In the genomic region with DNA sequence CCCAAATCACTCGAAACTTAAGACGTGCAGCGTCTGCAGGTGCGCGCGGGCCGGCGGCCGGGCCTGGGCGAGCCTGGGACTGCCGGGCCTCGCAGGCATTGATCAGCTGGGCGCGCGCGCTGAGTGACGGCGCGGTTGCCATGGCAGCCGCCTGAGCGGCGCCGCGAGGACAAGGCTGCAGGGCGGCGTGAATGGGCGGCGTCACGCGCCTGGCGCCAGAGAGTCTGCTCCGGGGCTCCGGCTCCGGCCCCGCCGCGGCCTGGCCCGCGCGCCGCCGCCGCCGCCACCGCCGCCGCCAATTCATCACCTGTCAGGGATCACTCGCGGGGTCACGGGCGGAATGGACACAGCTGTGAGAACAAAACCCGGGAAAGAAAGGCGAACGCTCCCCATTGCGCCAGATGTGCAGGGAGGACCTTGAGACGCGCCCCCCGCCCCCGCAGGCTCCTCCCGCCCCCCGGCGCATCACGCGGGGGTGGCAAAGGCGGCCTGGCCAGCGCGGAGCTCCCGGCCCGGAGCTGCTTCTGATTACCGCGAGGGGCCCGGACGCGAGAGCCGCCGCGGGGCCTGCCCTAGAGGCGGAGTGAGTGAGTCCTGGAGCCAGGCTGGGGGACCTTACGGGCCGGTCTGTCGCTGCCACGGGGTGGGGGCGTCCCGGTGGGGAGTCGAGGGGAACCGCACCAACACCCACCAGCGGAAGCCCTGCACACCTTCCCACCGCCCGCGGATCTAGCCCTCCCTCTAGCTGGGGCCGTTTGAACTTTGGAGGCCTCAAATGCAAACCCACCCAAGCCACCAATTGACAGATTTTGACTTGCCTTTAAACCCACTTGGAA, we compare ENCODE assay signal across 8 cellular contexts. TPM values are rescaled to one million over a fixed set of nuclear protein-coding genes. Genes with fewer than 3 reads are reported as not detected.
DNase-seq lines count a peak whose midpoint lies in the region; ATAC-seq and TF ChIP-seq lines count a peak whose summit lies in the region.

No MANE protein-coding gene starts in this region.

- H3K4me3 ChIP-seq in DOHH2 (ENCODE audit: low read length) (peak overlapping the region; percentile 70), H7 (ENCODE audit: insufficient read depth, low read depth, low read length) (peak overlapping the region; percentile 46), RWPE2 (ENCODE audit: severe bottlenecking) (peak overlapping the region; percentile 45), stomach (peak overlapping the region; percentile 48 to 57 (median 54))

- H3K36me3 ChIP-seq in DOHH2 (ENCODE audit: control insufficient read depth, low read length) (peaks cover 14% of the 10 kb centered on the region), H7 (replicated peaks; ENCODE audit: control insufficient read depth, insufficient read depth, low read length) (no peaks in the 10 kb centered on the region), RWPE2 (ENCODE audit: low read depth) (no peaks in the 10 kb centered on the region), stomach (no peaks in the 10 kb centered on the region)

- peaks cover 16% of the 10 kb centered on the region for H3K27me3 ChIP-seq in DOHH2 (ENCODE audit: control insufficient read depth, low read length)
- H3K27me3 ChIP-seq in H7 (ENCODE audit: control insufficient read depth, insufficient read depth, low read length), result peaks cover 56% of the 10 kb centered on the region
- peaks cover 53% of the 10 kb centered on the region for H3K27me3 ChIP-seq in RWPE2 (ENCODE audit: insufficient read depth, poor library complexity, severe bottlenecking)
- peaks cover 0 to 24% (median 5%) of the 10 kb centered on the region in 3 donors for H3K27me3 ChIP-seq in stomach

- H3K27ac ChIP-seq in DOHH2 (ENCODE audit: low read depth, low read length) (peak overlapping the region; percentile 79), RWPE2 (ENCODE audit: poor library complexity, severe bottlenecking) (no peak overlapping the region), stomach (peak overlapping the region; percentile 86 to 99 (median 98))

- H3K4me3 Mint-ChIP-seq in nephron progenitor cell, result peak overlapping the region; percentile 83

- peaks cover 28% of the 10 kb centered on the region for H3K9me3 Mint-ChIP-seq in nephron progenitor cell

- H3K9me2 ChIP-seq in DOHH2 (replicated peaks; ENCODE audit: control insufficient read depth, low read length), result no peaks in the 10 kb centered on the region

- peak; percentile 67 for ATAC-seq in RWPE2 (ENCODE audit: low read depth)

- DNase-seq in H7 (peak; percentile 97), M059J (ENCODE audit: low read depth) (peak; percentile 92), RWPE2 (ENCODE audit: low spot score) (no peak), fibroblast of the conjunctiva (ENCODE audit: low read depth) (peak; percentile 84), nephron progenitor cell (peak; percentile 95), stomach (peak; percentile 95)
- DNase-seq in activated effector memory CD4-positive, alpha-beta T cell treated with anti-CD3 and anti-CD28 coated beads, Interleukin-2, amount 50 U/mL, for 16 hours, result peak; percentile 94

- WGBS in stomach, 5 donors, result 0 to 1% (median 1%) methylated on average over 24 to 91 of the region's 91 CpGs

- peaks cover 29% of the 10 kb centered on the region for H3F3A ChIP-seq in DOHH2 (ENCODE audit: control insufficient read depth, insufficient read depth)

- H3K36me3 Mint-ChIP-seq in nephron progenitor cell (ENCODE audit: low read depth), result peaks cover 29% of the 10 kb centered on the region

- TF ChIP-seq CTCF in DOHH2 (IDR thresholded peaks at IDR 0.05; ENCODE audit: low read depth, low read length, poor library complexity, severe bottlenecking) (peak; percentile 25), RWPE2 (IDR thresholded peaks at IDR 0.05; ENCODE audit: poor library complexity, severe bottlenecking) (no peak), nephron progenitor cell (IDR thresholded peaks at IDR 0.05) (no peak), stomach (IDR thresholded peaks at IDR 0.05) (no peak)

- no peak for TF ChIP-seq EP300 in stomach (IDR thresholded peaks at IDR 0.05)

- peak overlapping the region; percentile 100 for H3K27ac Mint-ChIP-seq in nephron progenitor cell

- TF ChIP-seq POLR2A in stomach (IDR thresholded peaks at IDR 0.05), result no peak

- peaks cover 54% of the 10 kb centered on the region for H3K4me1 Mint-ChIP-seq in nephron progenitor cell

- peak overlapping the region; percentile 72 for H3K4me2 ChIP-seq in DOHH2 (ENCODE audit: low read length)

- peaks cover 12% of the 10 kb centered on the region for H3K27me3 Mint-ChIP-seq in nephron progenitor cell (ENCODE audit: low read depth, poor library complexity)

- H3K79me2 ChIP-seq in DOHH2 (ENCODE audit: control insufficient read depth, low read length), result peaks cover 27% of the 10 kb centered on the region

- peaks cover 37% of the 10 kb centered on the region for H3K4me1 ChIP-seq in DOHH2 (ENCODE audit: control insufficient read depth, low read length)
- H3K4me1 ChIP-seq in RWPE2 (ENCODE audit: insufficient read depth, poor library complexity, severe bottlenecking), result peaks cover 7% of the 10 kb centered on the region
- peaks cover 38 to 59% (median 53%) of the 10 kb centered on the region in 4 donors for H3K4me1 ChIP-seq in stomach

- H4K20me1 ChIP-seq in DOHH2 (ENCODE audit: control insufficient read depth, insufficient read depth, low read depth, low read length), result peaks cover 7% of the 10 kb centered on the region; the same call in 1 of the 2 replicates

- peaks cover 10% of the 10 kb centered on the region for H3K9me3 ChIP-seq in DOHH2 (ENCODE audit: control insufficient read depth, insufficient read depth, low read length)
- H3K9me3 ChIP-seq in RWPE2 (ENCODE audit: severe bottlenecking), result no peaks in the 10 kb centered on the region
- peaks cover 0 to 13% (median 9%) of the 10 kb centered on the region in 4 donors for H3K9me3 ChIP-seq in stomach

- intact Hi-C loops in stomach (cut with DNase I; ENCODE audit: low total_unique reads), result no loop called here

RNA-seq across cellular contexts. Expression of gene ID2, which starts 2.9 kb away (rescaled TPM):
- 38.7 and 58.2 TPM in 2 replicates for total RNA-seq in H7 (2014; rRNA removed; shearing (Covaris generic))
- 95.4 and 167 TPM in 2 replicates for total RNA-seq in M059J (2014; rRNA removed; shearing (Covaris generic))
- total RNA-seq in stomach, result 100 to 1,000 TPM in 4 of 5 donors, 10 to 100 TPM in 1; 89.8 to 255 (median 176) TPM
- polyA plus RNA-seq in stomach, result 10 to 100 TPM; 40.6 to 67.2 (median 57.6) TPM
